17 cellular contexts compared by ENCODE assay signal in the genomic region with DNA sequence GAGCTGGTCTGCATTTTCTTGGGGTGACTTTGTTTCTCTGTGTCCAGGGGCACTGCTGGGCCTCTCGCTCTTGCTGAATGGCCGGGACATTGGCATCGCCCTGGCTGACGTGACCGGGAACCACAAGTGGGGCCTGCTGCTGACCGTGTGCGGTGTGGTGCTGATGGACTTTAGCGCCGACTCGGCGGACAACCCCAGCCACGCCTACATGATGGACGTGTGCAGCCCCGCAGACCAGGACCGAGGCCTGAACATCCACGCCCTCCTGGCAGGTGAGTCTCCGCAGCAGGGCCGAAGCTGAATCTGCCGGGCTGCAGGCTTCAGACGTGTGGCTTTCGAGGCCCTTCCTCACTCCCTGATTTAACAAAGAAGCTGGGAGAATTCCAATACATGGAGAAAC.
"Had no signal": no experiment of that assay in that cellular context is flagged by ENCODE, and none has a peak within 500 bp of the region (broad histone marks: within the 10 kb centered on the region; RNA-seq: fewer than 3 reads in every experiment).

No MANE protein-coding gene starts in this region.

- H2AFZ ChIP-seq: hepatocyte had no signal

- H3K36me3 ChIP-seq: left lung had no signal

- H3K9me3 ChIP-seq: esophagus muscularis mucosa, gastroesophageal sphincter, heart left ventricle, left lung, mucosa of descending colon had no signal

- ATAC-seq: foreskin keratinocyte, gastroesophageal sphincter, heart left ventricle, left cardiac atrium, left lung, left ventricle myocardium superior, mucosa of descending colon had no signal

- H3K27ac ChIP-seq: coronary artery, dorsolateral prefrontal cortex, esophagus muscularis mucosa, foreskin keratinocyte, gastroesophageal sphincter, heart left ventricle, hepatocyte, left lung had no signal

- DNase-seq: dermis blood vessel endothelial cell; effector CD4-positive, alpha-beta T cell; effector memory CD4-positive, alpha-beta T cell; foreskin keratinocyte; heart left ventricle; hypothalamus; left cardiac atrium; left lung; left ventricle myocardium superior; mammary epithelial cell; mucosa of descending colon had no signal

- H3K4me1 ChIP-seq: foreskin keratinocyte, gastroesophageal sphincter, left lung had no signal

- H3K27me3 ChIP-seq: dorsolateral prefrontal cortex, esophagus muscularis mucosa, gastroesophageal sphincter, heart left ventricle, hepatocyte, left lung had no signal

- H3K4me3 ChIP-seq: coronary artery, dorsolateral prefrontal cortex, esophagus muscularis mucosa, gastroesophageal sphincter, heart left ventricle, hepatocyte, left lung, lung, mucosa of descending colon had no signal

- H3K4me2 ChIP-seq: hepatocyte had no signal
